ENCODE assay signal across 8 cellular contexts in the genomic region with DNA sequence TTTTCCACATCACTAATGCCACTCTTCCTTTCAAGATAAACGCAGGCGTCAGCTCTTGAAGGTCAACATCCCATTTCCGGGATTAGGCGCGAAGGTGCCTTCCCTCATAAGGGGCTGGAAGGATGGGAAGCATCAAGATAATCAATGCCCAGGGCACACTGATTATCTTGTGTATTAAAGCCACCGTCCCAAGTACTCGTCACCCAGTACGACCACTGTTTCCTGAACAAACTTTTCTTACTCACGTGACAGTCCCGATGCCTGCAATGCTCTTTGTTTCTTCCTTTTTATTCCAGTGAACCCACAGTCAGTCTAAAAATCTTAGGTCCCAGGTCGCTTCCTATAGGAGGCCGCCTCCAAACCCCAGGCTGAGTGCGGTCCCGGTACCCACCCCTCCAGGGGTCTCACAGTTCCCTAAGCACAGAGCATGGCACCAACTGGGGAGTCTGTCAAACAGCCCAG. TPM values are rescaled to one million over a fixed set of nuclear protein-coding genes. Genes with fewer than 3 reads are reported as not detected.
DNase-seq lines count a peak whose midpoint lies in the region; ATAC-seq and TF ChIP-seq lines count a peak whose summit lies in the region.

No MANE protein-coding gene starts in this region.

- peak; percentile 2 for ATAC-seq in GM19328 (IDR thresholded peaks at IDR 0.05; ENCODE audit: unreplicated experiment)
- ATAC-seq in HG03571 (IDR thresholded peaks at IDR 0.05; ENCODE audit: unreplicated experiment): peak; percentile 12
- ATAC-seq in foreskin keratinocyte: no peak

- H3K4me1 ChIP-seq in foreskin keratinocyte: peaks cover 23% of the 10 kb centered on the region

- peak; percentile 71 for DNase-seq in DMS53 (lab: John Stamatoyannopoulos, UW)
- no peak for DNase-seq in foreskin keratinocyte
- DNase-seq in pons (ENCODE audit: low spot score): peak; percentile 61
- no peak for DNase-seq in foreskin melanocyte
- DNase-seq in epidermal melanocyte (ENCODE audit: insufficient read length, low spot score): no peak

- H3K27ac ChIP-seq in VCaP (peak overlapping the region; percentile 94), foreskin keratinocyte (peak overlapping the region; percentile 73)

- no peaks in the 10 kb centered on the region for H3K27me3 ChIP-seq in foreskin keratinocyte

- TF ChIP-seq CTCF in VCaP (conservative IDR thresholded peaks at IDR 0.05) (no peak), foreskin keratinocyte (conservative IDR thresholded peaks at IDR 0.05) (no peak)

RNA-seq across cellular contexts. Expression of a gene that starts 0.7 kb away (rescaled TPM):
- total RNA-seq in foreskin keratinocyte: 54.6 and 60.3 TPM in 2 replicates
- 61.6 and 61.9 TPM in 2 replicates for polyA plus RNA-seq in foreskin keratinocyte

RNA-seq across cellular contexts. Expression of a gene that starts 0.8 kb away (rescaled TPM):
- total RNA-seq in foreskin keratinocyte: 18.7 and 23.1 TPM in 2 replicates
- 11.0 and 13.4 TPM in 2 replicates for polyA plus RNA-seq in foreskin keratinocyte

Comparison
In these comparisons a context has a peak if more than half of its experiments do, and no peak if none do; other contexts are left out.
1. DNase-seq: peak in DMS53 (single experiment) and pons (single experiment); none in foreskin keratinocyte (0 of 2), foreskin melanocyte (single experiment) and epidermal melanocyte (single experiment).